Comparison of ENCODE assay signal across 8 cellular contexts in genomic region chr17:78041401-78042179, GRCh38.
DNase-seq lines count a peak whose midpoint lies in the region; ATAC-seq and TF ChIP-seq lines count a peak whose summit lies in the region.

No MANE protein-coding gene starts in this region.

- H3K9ac ChIP-seq in SK-N-SH (peak overlapping the region; percentile 90), rectal smooth muscle tissue (ENCODE audit: low read length) (no peak overlapping the region)

- no peak for TF ChIP-seq POLR2A in esophagus muscularis mucosa (IDR thresholded peaks at IDR 0.05; ENCODE audit: low read depth)

- DNase-seq in D341Med (ENCODE audit: low spot score) (peak; percentile 41), SK-N-SH (peak; percentile 52), esophagus muscularis mucosa (ENCODE audit: extremely low spot score) (peak; percentile 17), NK-92 (lab: John Stamatoyannopoulos, UW; ENCODE audit: unreplicated experiment) (no peak), NCI-H226 (no peak)

- H3K4me2 ChIP-seq in SK-N-SH, result peak overlapping the region; percentile 92

- no peak for TF ChIP-seq RAD21 in SK-N-SH (IDR thresholded peaks at IDR 0.05; ENCODE audit: low read length)

- peaks cover 7 to 41% of the 10 kb centered on the region in 2 experiments; a peak in 2 of 4 replicates for H3K4me1 ChIP-seq in SK-N-SH (ENCODE audit: control insufficient read depth in 1 of 2, insufficient read depth in 2 of 2, low read depth in 1 of 2, low read length in 1 of 2)
- peaks cover 11 to 53% (median 51%) of the 10 kb centered on the region in 4 donors for H3K4me1 ChIP-seq in esophagus muscularis mucosa
- H3K4me1 ChIP-seq in rectal smooth muscle tissue (ENCODE audit: control insufficient read depth, insufficient read depth, low read length), result peaks cover 6% of the 10 kb centered on the region

- peak overlapping the region; percentile 87 for H2AFZ ChIP-seq in SK-N-SH (ENCODE audit: low read depth)

- intact Hi-C loops in esophagus muscularis mucosa (cut with DNase I), result no loop called here

- peaks cover 50% of the 10 kb centered on the region for H3K79me2 ChIP-seq in SK-N-SH (ENCODE audit: insufficient read depth)

- POLR2A ChIA-PET in SK-N-SH (lab: Yijun Ruan, JAX), result interaction anchor here (0.9 to 3.2 kb wide), 8 partner anchors 10 to 499 kb away, joined by 3 to 17 read pairs (median 4); partner anchors contain the start of gene TNRC6C

- CTCF ChIA-PET in SK-N-SH (lab: Yijun Ruan, JAX), result interaction anchor here (0.6 to 4.2 kb wide), 10 partner anchors 10 to 499 kb away, joined by 3 to 49 read pairs (median 8); no protein-coding TSS in a partner anchor

- ATAC-seq in HG03378 (IDR thresholded peaks at IDR 0.05; ENCODE audit: unreplicated experiment), result no peak
- ATAC-seq in HG02884 (IDR thresholded peaks at IDR 0.05; ENCODE audit: unreplicated experiment), result no peak

- H3K27ac ChIP-seq in SK-N-SH (ENCODE audit: low read depth in 2 of 2, low read length in 1 of 2) (peak overlapping the region; percentile 89 to 100), esophagus muscularis mucosa (replicated peaks in 1 of 4) (peak overlapping the region; percentile 87 to 94 (median 91)), rectal smooth muscle tissue (ENCODE audit: low read depth, low read length) (peak overlapping the region; percentile 84)

- no peaks in the 10 kb centered on the region for H3K9me3 ChIP-seq in SK-N-SH
- no peaks in the 10 kb centered on the region for H3K9me3 ChIP-seq in esophagus muscularis mucosa

- H3K9me2 ChIP-seq in SK-N-SH, result no peaks in the 10 kb centered on the region

- peaks cover 23% of the 10 kb centered on the region for H3F3A ChIP-seq in SK-N-SH (replicated peaks; ENCODE audit: insufficient read depth)

- TF ChIP-seq EP300 in SK-N-SH (IDR thresholded peaks at IDR 0.05; ENCODE audit: borderline replicate concordance in 1 of 2, low read depth in 1 of 2, low read length in 1 of 2), result peak in 1 of 2 experiments; percentile 66; a peak in 1 of 4 replicates
- TF ChIP-seq EP300 in esophagus muscularis mucosa (IDR thresholded peaks at IDR 0.05), result no peak

- H3K36me3 ChIP-seq in SK-N-SH (replicated peaks in 1 of 2; ENCODE audit: control insufficient read depth in 1 of 2, insufficient read depth in 2 of 2, low read length in 1 of 2), result peaks cover 11 to 16% of the 10 kb centered on the region in 2 experiments
- H3K36me3 ChIP-seq in esophagus muscularis mucosa, result peaks cover 0 to 10% (median 6%) of the 10 kb centered on the region in 4 donors
- peaks cover 2% of the 10 kb centered on the region for H3K36me3 ChIP-seq in rectal smooth muscle tissue (ENCODE audit: control insufficient read depth, insufficient read depth, low read length)

- no peak for TF ChIP-seq CTCF in SK-N-SH (IDR thresholded peaks at IDR 0.05)
- TF ChIP-seq CTCF in esophagus muscularis mucosa (IDR thresholded peaks at IDR 0.05), result no peak

- WGBS in SK-N-SH (ENCODE audit: low lambda C conversion rate), result 29% methylated on average over 6 of the region's 6 CpGs
- WGBS in esophagus muscularis mucosa, result 26% methylated on average over 6 of the region's 6 CpGs

- no peaks in the 10 kb centered on the region for H4K20me1 ChIP-seq in SK-N-SH (ENCODE audit: insufficient read depth)

- H3K27me3 ChIP-seq in SK-N-SH (ENCODE audit: insufficient read depth) (no peaks in the 10 kb centered on the region), esophagus muscularis mucosa (no peaks in the 10 kb centered on the region), rectal smooth muscle tissue (ENCODE audit: control insufficient read depth, insufficient read depth, low read length) (no peaks in the 10 kb centered on the region)

- H3K4me3 ChIP-seq in SK-N-SH (ENCODE audit: low read depth in 2 of 2, low read length in 1 of 2), result peak overlapping the region; percentile 72 to 75
- H3K4me3 ChIP-seq in esophagus muscularis mucosa, result peak overlapping the region; percentile 56 to 70 (median 58)
- H3K4me3 ChIP-seq in rectal smooth muscle tissue (ENCODE audit: low read length), result peak overlapping the region; percentile 84

TF ChIP-seq in SK-N-SH, 30 proteins besides CTCF, POLR2A, EP300 and RAD21:
- TF ChIP-seq MXI1 (IDR thresholded peaks at IDR 0.05; ENCODE audit: low read depth, low read length), result 0 out of 2 replicates have a peak, but pooled peaks have one; percentile 7
- TF ChIP-seq IRF3 (IDR thresholded peaks at IDR 0.05; ENCODE audit: low read depth, low read length), result no peak
- TF ChIP-seq PBX3 (IDR thresholded peaks at IDR 0.05), result peak; percentile 59
- peak; percentile 69 for TF ChIP-seq TCF12 (IDR thresholded peaks at IDR 0.05)
- no peak for TF ChIP-seq MAX (IDR thresholded peaks at IDR 0.05; ENCODE audit: low read depth)

Comparison
In these comparisons a context has a peak if more than half of its experiments do, and no peak if none do; other contexts are left out.
1. DNase-seq: peak in D341Med (single experiment), SK-N-SH (single experiment) and esophagus muscularis mucosa (single experiment); none in NK-92 (single experiment) and NCI-H226 (single experiment).
2. Peak in every context shown above with its lines, with median percentiles within 50 percentile points of each other: H3K27ac ChIP-seq and H3K4me3 ChIP-seq.